30 cellular contexts compared by ENCODE assay signal in genomic region chr1:21106709-21107108, GRCh38.
"Had no signal": no experiment of that assay in that cellular context is flagged by ENCODE, and none has a peak within 500 bp of the region (broad histone marks: within the 10 kb centered on the region; RNA-seq: fewer than 3 reads in every experiment).

No MANE protein-coding gene starts in this region.

- H3K4me1 ChIP-seq: foreskin keratinocyte, prostate gland, right atrium auricular region, vagina had no signal

- H3K4me3 Mint-ChIP-seq: effector memory CD8-positive, alpha-beta T cell; mesothelial cell of epicardium; naive thymus-derived CD4-positive, alpha-beta T cell; nephron; neural progenitor cell had no signal

- H3K9ac ChIP-seq: neural progenitor cell had no signal

- H3K4me1 Mint-ChIP-seq: naive thymus-derived CD4-positive, alpha-beta T cell; neural progenitor cell had no signal

- H3K4me3 ChIP-seq: coronary artery, esophagus muscularis mucosa, gastroesophageal sphincter, heart left ventricle, hepatocyte, lower lobe of right lung, neural progenitor cell, prostate gland, right atrium auricular region, smooth muscle cell, stomach, thyroid gland, vagina had no signal

- ATAC-seq: effector memory CD8-positive, alpha-beta T cell; foreskin keratinocyte; gastroesophageal sphincter; heart left ventricle; left cardiac atrium; lower lobe of right lung; naive thymus-derived CD4-positive, alpha-beta T cell; sciatic nerve had no signal

- H3K9me3 Mint-ChIP-seq: effector memory CD8-positive, alpha-beta T cell; mesothelial cell of epicardium; naive thymus-derived CD4-positive, alpha-beta T cell; nephron; neural progenitor cell had no signal

- H3K27me3 ChIP-seq: esophagus muscularis mucosa, foreskin keratinocyte, gastroesophageal sphincter, heart left ventricle, hepatocyte, neural progenitor cell, right atrium auricular region, stomach, thyroid gland, vagina had no signal

- H3K27ac Mint-ChIP-seq: mesothelial cell of epicardium; naive thymus-derived CD4-positive, alpha-beta T cell; nephron; neural progenitor cell had no signal

- H3K27ac ChIP-seq: coronary artery, epithelial cell of prostate, esophagus muscularis mucosa, foreskin keratinocyte, gastroesophageal sphincter, heart left ventricle, hepatocyte, lower lobe of right lung, neural progenitor cell, prostate gland, right atrium auricular region, stomach, thyroid gland, vagina had no signal

- H3K9me3 ChIP-seq: esophagus muscularis mucosa, gastroesophageal sphincter, heart left ventricle, lower lobe of right lung, prostate gland, right atrium auricular region, stomach, thyroid gland, vagina had no signal

- DNase-seq: dermis blood vessel endothelial cell; effector memory CD8-positive, alpha-beta T cell; foreskin keratinocyte; heart left ventricle; kidney; left cardiac atrium; left ventricle myocardium superior; lower lobe of right lung; naive thymus-derived CD4-positive, alpha-beta T cell; stimulated activated CD4-positive, alpha-beta T cell treated with anti-CD3 and anti-CD28 coated beads, Interleukin-12 subunit alpha, Interleukin-12 subunit beta, amount 100 ng/mL, for 4 hours; stimulated activated CD4-positive, alpha-beta T cell treated with anti-CD3 and anti-CD28 coated beads, Interleukin-1b, Interleukin-23, amount 100 ng/mL, for 48 hours; stimulated activated CD4-positive, alpha-beta T cell treated with anti-CD3 and anti-CD28 coated beads, Interleukin-4, amount 100 ng/mL, for 1 hour; stimulated activated CD8-positive, alpha-beta memory T cell treated with anti-CD3 and anti-CD28 coated beads, Interleukin-4, amount 100 ng/mL, for 48 hours; stimulated activated naive CD4-positive, alpha-beta T cell; stomach; thyroid gland; trophoblast cell had no signal

- H3K36me3 ChIP-seq: prostate gland, right atrium auricular region, thyroid gland, vagina had no signal

- H3K27me3 Mint-ChIP-seq: effector memory CD8-positive, alpha-beta T cell; naive thymus-derived CD4-positive, alpha-beta T cell had no signal
